In the genomic region with DNA sequence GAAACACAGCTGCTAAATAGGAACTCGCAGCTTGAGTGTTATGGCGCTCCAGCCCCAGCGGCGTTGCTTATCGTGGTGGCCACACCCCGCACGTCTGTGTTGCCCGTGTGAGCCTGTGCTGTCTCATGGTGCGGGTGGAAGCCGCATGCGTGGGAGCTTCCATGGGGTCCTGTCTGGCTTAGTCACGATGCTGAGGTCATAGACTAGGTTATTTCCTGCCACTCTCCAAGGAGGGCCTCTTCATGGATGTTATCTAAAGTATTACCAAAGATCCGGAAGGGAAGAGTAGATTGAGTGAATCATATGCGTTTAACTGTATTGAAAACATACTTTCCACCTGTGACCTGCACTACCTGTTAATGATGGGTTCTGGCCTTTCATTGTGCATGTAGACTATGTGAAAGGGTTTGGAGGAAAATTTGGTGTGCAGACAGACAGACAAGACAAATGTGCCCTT, we compare ENCODE assay signal across 1 cellular context.
TF ChIP-seq lines count a peak whose summit lies in the region.

No MANE protein-coding gene starts in this region.

TF ChIP-seq in K562, 482 proteins besides CTCF, POLR2A, EP300 and RAD21 (continued from another document and continues in another):
- TF ChIP-seq, protein P1, sequence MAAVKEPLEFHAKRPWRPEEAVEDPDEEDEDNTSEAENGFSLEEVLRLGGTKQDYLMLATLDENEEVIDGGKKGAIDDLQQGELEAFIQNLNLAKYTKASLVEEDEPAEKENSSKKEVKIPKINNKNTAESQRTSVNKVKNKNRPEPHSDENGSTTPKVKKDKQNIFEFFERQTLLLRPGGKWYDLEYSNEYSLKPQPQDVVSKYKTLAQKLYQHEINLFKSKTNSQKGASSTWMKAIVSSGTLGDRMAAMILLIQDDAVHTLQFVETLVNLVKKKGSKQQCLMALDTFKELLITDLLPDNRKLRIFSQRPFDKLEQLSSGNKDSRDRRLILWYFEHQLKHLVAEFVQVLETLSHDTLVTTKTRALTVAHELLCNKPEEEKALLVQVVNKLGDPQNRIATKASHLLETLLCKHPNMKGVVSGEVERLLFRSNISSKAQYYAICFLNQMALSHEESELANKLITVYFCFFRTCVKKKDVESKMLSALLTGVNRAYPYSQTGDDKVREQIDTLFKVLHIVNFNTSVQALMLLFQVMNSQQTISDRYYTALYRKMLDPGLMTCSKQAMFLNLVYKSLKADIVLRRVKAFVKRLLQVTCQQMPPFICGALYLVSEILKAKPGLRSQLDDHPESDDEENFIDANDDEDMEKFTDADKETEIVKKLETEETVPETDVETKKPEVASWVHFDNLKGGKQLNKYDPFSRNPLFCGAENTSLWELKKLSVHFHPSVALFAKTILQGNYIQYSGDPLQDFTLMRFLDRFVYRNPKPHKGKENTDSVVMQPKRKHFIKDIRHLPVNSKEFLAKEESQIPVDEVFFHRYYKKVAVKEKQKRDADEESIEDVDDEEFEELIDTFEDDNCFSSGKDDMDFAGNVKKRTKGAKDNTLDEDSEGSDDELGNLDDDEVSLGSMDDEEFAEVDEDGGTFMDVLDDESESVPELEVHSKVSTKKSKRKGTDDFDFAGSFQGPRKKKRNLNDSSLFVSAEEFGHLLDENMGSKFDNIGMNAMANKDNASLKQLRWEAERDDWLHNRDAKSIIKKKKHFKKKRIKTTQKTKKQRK (IDR thresholded peaks at IDR 0.05; ENCODE audit: borderline replicate concordance, low read depth, low read length): no peak
- TF ChIP-seq, protein P2, sequence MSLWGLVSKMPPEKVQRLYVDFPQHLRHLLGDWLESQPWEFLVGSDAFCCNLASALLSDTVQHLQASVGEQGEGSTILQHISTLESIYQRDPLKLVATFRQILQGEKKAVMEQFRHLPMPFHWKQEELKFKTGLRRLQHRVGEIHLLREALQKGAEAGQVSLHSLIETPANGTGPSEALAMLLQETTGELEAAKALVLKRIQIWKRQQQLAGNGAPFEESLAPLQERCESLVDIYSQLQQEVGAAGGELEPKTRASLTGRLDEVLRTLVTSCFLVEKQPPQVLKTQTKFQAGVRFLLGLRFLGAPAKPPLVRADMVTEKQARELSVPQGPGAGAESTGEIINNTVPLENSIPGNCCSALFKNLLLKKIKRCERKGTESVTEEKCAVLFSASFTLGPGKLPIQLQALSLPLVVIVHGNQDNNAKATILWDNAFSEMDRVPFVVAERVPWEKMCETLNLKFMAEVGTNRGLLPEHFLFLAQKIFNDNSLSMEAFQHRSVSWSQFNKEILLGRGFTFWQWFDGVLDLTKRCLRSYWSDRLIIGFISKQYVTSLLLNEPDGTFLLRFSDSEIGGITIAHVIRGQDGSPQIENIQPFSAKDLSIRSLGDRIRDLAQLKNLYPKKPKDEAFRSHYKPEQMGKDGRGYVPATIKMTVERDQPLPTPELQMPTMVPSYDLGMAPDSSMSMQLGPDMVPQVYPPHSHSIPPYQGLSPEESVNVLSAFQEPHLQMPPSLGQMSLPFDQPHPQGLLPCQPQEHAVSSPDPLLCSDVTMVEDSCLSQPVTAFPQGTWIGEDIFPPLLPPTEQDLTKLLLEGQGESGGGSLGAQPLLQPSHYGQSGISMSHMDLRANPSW (CRISPR knock-in tag; IDR thresholded peaks at IDR 0.05): no peak
- 0 out of 2 replicates have a peak, but pooled peaks have one; percentile 1 for TF ChIP-seq MEF2A (IDR thresholded peaks at IDR 0.05; ENCODE audit: control insufficient read depth, low read depth, low read length)
- no peak for TF ChIP-seq ZNF609 (CRISPR knock-in tag; IDR thresholded peaks at IDR 0.05; ENCODE audit: borderline replicate concordance)
- TF ChIP-seq ZBTB1 (CRISPR knock-in tag; IDR thresholded peaks at IDR 0.05; ENCODE audit: borderline replicate concordance, low read depth): peak; percentile 99
- peak; percentile 99 for TF ChIP-seq ETV1 (tag; conservative IDR thresholded peaks at IDR 0.05; ENCODE audit: low read depth)
- TF ChIP-seq ZNF318 (IDR thresholded peaks at IDR 0.05; ENCODE audit: borderline replicate concordance in 1 of 2, low read depth in 1 of 2): peak in 1 of 2 experiments; percentile 96; a peak in 2 of 4 replicates
- no peak for TF ChIP-seq TCF7L2 (IDR thresholded peaks at IDR 0.05; ENCODE audit: low read depth, low read length)
- TF ChIP-seq SMAD2 (IDR thresholded peaks at IDR 0.05; ENCODE audit: low read depth, low read length): no peak
- TF ChIP-seq, protein P3, sequence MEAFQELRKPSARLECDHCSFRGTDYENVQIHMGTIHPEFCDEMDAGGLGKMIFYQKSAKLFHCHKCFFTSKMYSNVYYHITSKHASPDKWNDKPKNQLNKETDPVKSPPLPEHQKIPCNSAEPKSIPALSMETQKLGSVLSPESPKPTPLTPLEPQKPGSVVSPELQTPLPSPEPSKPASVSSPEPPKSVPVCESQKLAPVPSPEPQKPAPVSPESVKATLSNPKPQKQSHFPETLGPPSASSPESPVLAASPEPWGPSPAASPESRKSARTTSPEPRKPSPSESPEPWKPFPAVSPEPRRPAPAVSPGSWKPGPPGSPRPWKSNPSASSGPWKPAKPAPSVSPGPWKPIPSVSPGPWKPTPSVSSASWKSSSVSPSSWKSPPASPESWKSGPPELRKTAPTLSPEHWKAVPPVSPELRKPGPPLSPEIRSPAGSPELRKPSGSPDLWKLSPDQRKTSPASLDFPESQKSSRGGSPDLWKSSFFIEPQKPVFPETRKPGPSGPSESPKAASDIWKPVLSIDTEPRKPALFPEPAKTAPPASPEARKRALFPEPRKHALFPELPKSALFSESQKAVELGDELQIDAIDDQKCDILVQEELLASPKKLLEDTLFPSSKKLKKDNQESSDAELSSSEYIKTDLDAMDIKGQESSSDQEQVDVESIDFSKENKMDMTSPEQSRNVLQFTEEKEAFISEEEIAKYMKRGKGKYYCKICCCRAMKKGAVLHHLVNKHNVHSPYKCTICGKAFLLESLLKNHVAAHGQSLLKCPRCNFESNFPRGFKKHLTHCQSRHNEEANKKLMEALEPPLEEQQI (IDR thresholded peaks at IDR 0.05): no peak
- peak; percentile 49; the same call in 1 of the 2 replicates for TF ChIP-seq ELF4 (CRISPR knock-in tag; IDR thresholded peaks at IDR 0.05)
- TF ChIP-seq, protein P4, sequence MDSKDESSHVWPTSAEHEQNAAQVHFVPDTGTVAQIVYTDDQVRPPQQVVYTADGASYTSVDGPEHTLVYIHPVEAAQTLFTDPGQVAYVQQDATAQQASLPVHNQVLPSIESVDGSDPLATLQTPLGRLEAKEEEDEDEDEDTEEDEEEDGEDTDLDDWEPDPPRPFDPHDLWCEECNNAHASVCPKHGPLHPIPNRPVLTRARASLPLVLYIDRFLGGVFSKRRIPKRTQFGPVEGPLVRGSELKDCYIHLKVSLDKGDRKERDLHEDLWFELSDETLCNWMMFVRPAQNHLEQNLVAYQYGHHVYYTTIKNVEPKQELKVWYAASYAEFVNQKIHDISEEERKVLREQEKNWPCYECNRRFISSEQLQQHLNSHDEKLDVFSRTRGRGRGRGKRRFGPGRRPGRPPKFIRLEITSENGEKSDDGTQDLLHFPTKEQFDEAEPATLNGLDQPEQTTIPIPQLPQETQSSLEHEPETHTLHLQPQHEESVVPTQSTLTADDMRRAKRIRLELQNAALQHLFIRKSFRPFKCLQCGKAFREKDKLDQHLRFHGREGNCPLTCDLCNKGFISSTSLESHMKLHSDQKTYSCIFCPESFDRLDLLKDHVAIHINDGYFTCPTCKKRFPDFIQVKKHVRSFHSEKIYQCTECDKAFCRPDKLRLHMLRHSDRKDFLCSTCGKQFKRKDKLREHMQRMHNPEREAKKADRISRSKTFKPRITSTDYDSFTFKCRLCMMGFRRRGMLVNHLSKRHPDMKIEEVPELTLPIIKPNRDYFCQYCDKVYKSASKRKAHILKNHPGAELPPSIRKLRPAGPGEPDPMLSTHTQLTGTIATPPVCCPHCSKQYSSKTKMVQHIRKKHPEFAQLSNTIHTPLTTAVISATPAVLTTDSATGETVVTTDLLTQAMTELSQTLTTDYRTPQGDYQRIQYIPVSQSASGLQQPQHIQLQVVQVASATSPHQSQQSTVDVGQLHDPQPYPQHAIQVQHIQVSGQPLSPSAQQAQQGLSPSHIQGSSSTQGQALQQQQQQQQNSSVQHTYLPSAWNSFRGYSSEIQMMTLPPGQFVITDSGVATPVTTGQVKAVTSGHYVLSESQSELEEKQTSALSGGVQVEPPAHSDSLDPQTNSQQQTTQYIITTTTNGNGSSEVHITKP (IDR thresholded peaks at IDR 0.05; ENCODE audit: partially characterized antibody): no peak
- TF ChIP-seq TAF7 (tag; IDR thresholded peaks at IDR 0.05): no peak
- no peak for TF ChIP-seq NR2F6 (CRISPR knock-in tag; IDR thresholded peaks at IDR 0.05)
- no peak for TF ChIP-seq MED1 (CRISPR knock-in tag; IDR thresholded peaks at IDR 0.05; ENCODE audit: borderline replicate concordance)
- no peak for TF ChIP-seq ZNF75A (CRISPR knock-in tag; IDR thresholded peaks at IDR 0.05)
- TF ChIP-seq GTF2A2 (tag; IDR thresholded peaks at IDR 0.05): no peak
- peak; percentile 52; the same call in 1 of the 2 replicates for TF ChIP-seq MBD2 (IDR thresholded peaks at IDR 0.05; ENCODE audit: borderline replicate concordance, low read depth)
- TF ChIP-seq FIP1L1 (IDR thresholded peaks at IDR 0.05; ENCODE audit: low read depth, low read length, poor library complexity, severe bottlenecking): no peak
- no peak for TF ChIP-seq CHD2 (IDR thresholded peaks at IDR 0.05; ENCODE audit: low read depth, low read length)
- TF ChIP-seq ZNF143 (CRISPR knock-in tag; IDR thresholded peaks at IDR 0.05): no peak
